In the genomic region with DNA sequence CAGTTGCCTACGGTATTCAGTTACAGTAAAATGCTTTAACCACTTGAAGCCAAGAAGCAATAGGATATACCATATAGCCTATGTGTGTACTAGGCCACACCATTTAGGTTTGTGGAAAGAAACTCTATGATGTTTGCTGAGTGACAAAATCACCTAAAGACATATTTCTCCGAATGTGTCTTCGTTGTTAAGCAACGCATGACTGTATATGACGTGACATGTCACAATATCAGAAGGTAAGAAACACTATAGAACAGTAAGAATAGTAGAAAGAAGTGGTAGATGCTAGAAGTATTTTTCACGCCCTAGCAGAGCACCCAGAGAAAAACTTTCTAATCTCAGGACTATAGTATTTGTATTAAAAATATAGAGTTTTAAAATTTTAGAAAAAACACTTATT, we compare ENCODE assay signal across 36 cellular contexts.
"Had no signal": no experiment of that assay in that cellular context is flagged by ENCODE, and none has a peak within 500 bp of the region (broad histone marks: within the 10 kb centered on the region; RNA-seq: fewer than 3 reads in every experiment).

No MANE protein-coding gene starts in this region.

- DNase-seq: activated CD4-positive, alpha-beta memory T cell treated with anti-CD3 and anti-CD28 coated beads, Interleukin-2, amount 10 ng/mL, durations not matched to agents 7 days and 5 days; activated CD4-positive, alpha-beta T cell treated with anti-CD3 and anti-CD28 coated beads for 1 hour; activated CD4-positive, alpha-beta T cell treated with anti-CD3 and anti-CD28 coated beads for 36 hours; activated CD4-positive, alpha-beta T cell treated with anti-CD3 and anti-CD28 coated beads for 48 hours; activated CD4-positive, alpha-beta T cell treated with anti-CD3 and anti-CD28 coated beads, Interleukin-2, amount 10 ng/mL, durations not matched to agents 7 days and 5 days; activated CD4-positive, alpha-beta T cell treated with anti-CD3 and anti-CD28 coated beads, Interleukin-2, amount 50 U/mL, for 48 hours; activated CD4-positive, CD25-positive, alpha-beta regulatory T cell; activated CD8-positive, alpha-beta memory T cell treated with anti-CD3 and anti-CD28 coated beads for 24 hours; activated CD8-positive, alpha-beta memory T cell treated with anti-CD3 and anti-CD28 coated beads, Interleukin-2, amount 10 ng/mL, durations not matched to agents 7 days and 5 days; activated CD8-positive, alpha-beta memory T cell treated with anti-CD3 and anti-CD28 coated beads, Interleukin-2, amount 50 U/mL, for 48 hours; activated CD8-positive, alpha-beta T cell treated with anti-CD3 and anti-CD28 coated beads, Interleukin-2, amount 10 ng/mL, durations not matched to agents 7 days and 5 days; activated effector memory CD4-positive, alpha-beta T cell treated with anti-CD3 and anti-CD28 coated beads, Interleukin-2, amount 50 U/mL, for 16 hours; activated gamma-delta T cell treated with Interleukin-2 at 50 U/mL for 16 hours; activated naive CD4-positive, alpha-beta T cell; activated naive CD4-positive, alpha-beta T cell treated with anti-CD3 and anti-CD28 coated beads for 36 hours; activated naive CD4-positive, alpha-beta T cell treated with anti-CD3 and anti-CD28 coated beads, Interleukin-2, amount 50 U/mL, for 16 hours; activated naive CD8-positive, alpha-beta T cell treated with anti-CD3 and anti-CD28 coated beads for 36 hours; activated T-cell treated with anti-CD3 and anti-CD28 coated beads, Interleukin-2, amount 50 U/mL, for 1 hour; activated T-cell treated with anti-CD3 and anti-CD28 coated beads, Interleukin-2, amount 50 U/mL, for 4 hours; activated T-cell treated with anti-CD3 and anti-CD28 coated beads, Interleukin-2, amount 50 U/mL, for 72 hours; adrenal gland; amniotic stem cell; aorta; body of pancreas; brain microvascular endothelial cell; central memory CD4-positive, alpha-beta T cell; T-helper 1 cell; T-helper 2 cell; T-helper 9 cell; WERI-Rb-1 had no signal

- H3K9me3 ChIP-seq: adrenal gland, body of pancreas, breast epithelium had no signal

- H3K27ac ChIP-seq: adrenal gland, body of pancreas, brain microvascular endothelial cell, breast epithelium, WERI-Rb-1 had no signal

- H3K4me3 ChIP-seq: adrenal gland, body of pancreas, breast epithelium had no signal

- H3K27me3 ChIP-seq: adrenal gland, body of pancreas, brain microvascular endothelial cell, breast epithelium had no signal

- H3K4me1 ChIP-seq: adrenal gland, body of pancreas, breast epithelium had no signal

- ATAC-seq: activated CD4-positive, alpha-beta T cell treated with anti-CD3 and anti-CD28 coated beads for 36 hours; activated CD4-positive, CD25-positive, alpha-beta regulatory T cell treated with anti-CD3 and anti-CD28 coated beads, Interleukin-2, amount 50 U/mL, for 24 hours; activated CD8-positive, alpha-beta memory T cell treated with anti-CD3 and anti-CD28 coated beads, Interleukin-2, amount 10 ng/mL, durations not matched to agents 7 days and 5 days; activated CD8-positive, alpha-beta T cell treated with anti-CD3 and anti-CD28 coated beads, Interleukin-2, amount 10 ng/mL, durations not matched to agents 7 days and 5 days; activated naive CD4-positive, alpha-beta T cell treated with anti-CD3 and anti-CD28 coated beads, Interleukin-2, amount 50 U/mL, for 72 hours; activated T-cell treated with anti-CD3 and anti-CD28 coated beads, Interleukin-2, amount 50 U/mL, for 4 hours; activated T-cell treated with anti-CD3 and anti-CD28 coated beads, Interleukin-2, amount 50 U/mL, for 72 hours; activated T-helper 17 cell treated with anti-CD3 and anti-CD28 coated beads, Interleukin-2, amount 50 U/mL, for 72 hours; body of pancreas; WTC11 had no signal

- FAIRE-seq: astrocyte had no signal

- H3K36me3 ChIP-seq: adrenal gland, brain microvascular endothelial cell, breast epithelium, WERI-Rb-1 had no signal
